9 cellular contexts compared by ENCODE assay signal in genomic region chr5:116577064-116577788, GRCh38. TPM values are rescaled to one million over a fixed set of nuclear protein-coding genes. Genes with fewer than 3 reads are reported as not detected.
DNase-seq lines count a peak whose midpoint lies in the region; ATAC-seq, FAIRE-seq and TF ChIP-seq lines count a peak whose summit lies in the region.
"Had no signal": no experiment of that assay in that cellular context is flagged by ENCODE, and none has a peak within 500 bp of the region (broad histone marks: within the 10 kb centered on the region; RNA-seq: fewer than 3 reads in every experiment).

No MANE protein-coding gene starts in this region.

- H3K27ac ChIP-seq in iPS-20b (ENCODE audit: low read length), result no peak overlapping the region
- no peak overlapping the region for H3K27ac ChIP-seq in kidney (ENCODE audit: low read depth in 2 of 2, low read length in 2 of 2)

- H3K4me3 ChIP-seq in iPS-20b (ENCODE audit: low read length), result peak overlapping the region; percentile 82
- H3K4me3 ChIP-seq in MG63, result no peak overlapping the region
- H3K4me3 ChIP-seq in kidney (ENCODE audit: low read length in 2 of 2), result no peak overlapping the region

- no peak for TF ChIP-seq CTCF in kidney (IDR thresholded peaks at IDR 0.05; ENCODE audit: borderline replicate concordance, extremely low read depth, insufficient read depth)

- H3K9ac ChIP-seq in iPS-20b (ENCODE audit: low read depth, low read length) (no peak overlapping the region; the same call in 1 of the 2 replicates), kidney (ENCODE audit: low read length in 2 of 2) (no peak overlapping the region)

- H3K36me3 ChIP-seq in iPS-20b (ENCODE audit: insufficient read depth, low read depth, low read length), result peaks cover under 1% of the 10 kb centered on the region; the same call in 1 of the 2 replicates
- no peaks in the 10 kb centered on the region for H3K36me3 ChIP-seq in MG63
- H3K36me3 ChIP-seq in kidney (ENCODE audit: control insufficient read depth in 1 of 2, insufficient read depth in 2 of 2, low read length in 2 of 2), result no peaks in the 10 kb centered on the region
- H3K36me3 ChIP-seq: heart left ventricle had no signal

- no peak for FAIRE-seq in kidney (lab: Jason Lieb, UNC)

- H3K27me3 Mint-ChIP-seq in T-helper 17 cell, result peaks cover 77% of the 10 kb centered on the region

- H3K4me1 Mint-ChIP-seq in T-helper 17 cell, result peaks cover 14% of the 10 kb centered on the region

- peak; percentile 55 for ATAC-seq in GM18519 (IDR thresholded peaks at IDR 0.05; ENCODE audit: low FRiP score, unreplicated experiment)
- ATAC-seq in GM21528 (IDR thresholded peaks at IDR 0.05; ENCODE audit: low FRiP score, unreplicated experiment), result peak; percentile 65
- peak; percentile 48 for ATAC-seq in HG03439 (IDR thresholded peaks at IDR 0.05; ENCODE audit: unreplicated experiment)
- ATAC-seq in T-helper 17 cell, result no peak

- intact Hi-C loops in kidney (cut with DNase I), result no loop called here

- DNase-seq in MG63, result no peak
- no peak for DNase-seq in NCI-H1694 treated with DMSO at 0.1 percent for 48 hours (lab: John Stamatoyannopoulos, UW)
- no peak for DNase-seq in kidney
- DNase-seq in T-helper 17 cell, result no peak
- DNase-seq: heart left ventricle had no signal

- peaks cover 14% of the 10 kb centered on the region for H3K4me1 ChIP-seq in iPS-20b (ENCODE audit: insufficient read depth, low read length)
- H3K4me1 ChIP-seq in kidney (ENCODE audit: control insufficient read depth in 1 of 2, insufficient read depth in 1 of 2, low read depth in 1 of 2, low read length in 2 of 2), result peaks cover 0 to 10% of the 10 kb centered on the region in 2 donors

- H3K9me3 ChIP-seq in iPS-20b (ENCODE audit: insufficient read depth, low read depth, low read length) (no peaks in the 10 kb centered on the region), MG63 (no peaks in the 10 kb centered on the region), kidney (ENCODE audit: control insufficient read depth in 1 of 2, low read length in 2 of 2) (no peaks in the 10 kb centered on the region), T-helper 17 cell (ENCODE audit: control insufficient read depth, low read length, poor library complexity, severe bottlenecking) (no peaks in the 10 kb centered on the region)
- H3K9me3 ChIP-seq: heart left ventricle had no signal

- H3K27me3 ChIP-seq in iPS-20b (ENCODE audit: insufficient read depth, low read length) (no peaks in the 10 kb centered on the region), MG63 (peaks cover 51% of the 10 kb centered on the region)

- H3K4me3 Mint-ChIP-seq in T-helper 17 cell, result no peak overlapping the region

- H3K36me3 Mint-ChIP-seq in T-helper 17 cell (ENCODE audit: low read depth), result peaks cover 11% of the 10 kb centered on the region

- no peak overlapping the region for H3K27ac Mint-ChIP-seq in T-helper 17 cell

RNA-seq across cellular contexts. Expression of gene SEMA6A, which starts 2.6 kb away (rescaled TPM):
- total RNA-seq in MG63 (2014; rRNA removed; shearing (Covaris generic); ENCODE audit: low replicate concordance), result not detected in 2 replicates
- total RNA-seq in kidney, result 51.6 TPM
- polyA plus RNA-seq in kidney (ENCODE audit: insufficient read depth, low read depth, low replicate concordance), result 4.0 TPM
- total RNA-seq in T-helper 17 cell, result under 1 TPM in 1 of 2 donors, not detected in 1; 0.31 TPM

Comparison
In these comparisons a context has a peak if more than half of its experiments do, and no peak if none do; other contexts are left out.
1. RNA of gene SEMA6A, which starts 2.6 kb away (total RNA-seq): 51.6 TPM in kidney (single experiment); 0.31 TPM in T-helper 17 cell and not detected in MG63; every median in the first group is over 10 times any median in the second.